In the genomic region with DNA sequence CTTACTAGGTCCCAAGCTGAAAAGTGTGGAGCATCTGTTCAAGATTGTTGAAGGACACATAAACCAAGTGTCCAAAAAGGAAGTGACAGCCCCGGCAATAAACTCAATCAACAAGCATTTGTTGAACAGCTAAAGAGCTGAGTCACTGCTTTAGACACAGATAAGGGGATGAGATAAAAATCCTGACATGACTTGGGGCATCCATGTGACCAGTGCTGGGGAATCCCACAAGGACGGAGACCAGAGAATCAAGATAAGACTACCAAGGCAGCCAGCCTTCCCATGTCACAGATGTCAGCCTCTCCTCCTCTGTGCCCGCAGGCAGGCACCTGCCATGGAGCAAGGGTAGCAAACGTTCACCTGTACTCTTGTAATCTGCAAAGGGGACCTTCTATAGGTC, we compare ENCODE assay signal across 1 cellular context.
TF ChIP-seq lines count a peak whose summit lies in the region.

No MANE protein-coding gene starts in this region.

TF ChIP-seq in K562, 482 proteins besides CTCF, POLR2A, EP300 and RAD21 (continued from another document):
- no peak for TF ChIP-seq ZNF134 (CRISPR knock-in tag; conservative IDR thresholded peaks at IDR 0.05)
- TF ChIP-seq MCM7 (IDR thresholded peaks at IDR 0.05), result no peak
- no peak for TF ChIP-seq TBL1XR1 (IDR thresholded peaks at IDR 0.05; ENCODE audit: low read length in 2 of 2)
- no peak for TF ChIP-seq SIX5 (IDR thresholded peaks at IDR 0.05; ENCODE audit: borderline replicate concordance in 1 of 2, insufficient read depth in 1 of 2, low read depth in 1 of 2, low read length in 2 of 2)
- TF ChIP-seq NFXL1 (CRISPR knock-in tag; IDR thresholded peaks at IDR 0.05), result no peak
- no peak for TF ChIP-seq LCOR (CRISPR knock-in tag; IDR thresholded peaks at IDR 0.05)
